Comparison of ENCODE assay signal across 10 cellular contexts in the genomic region with DNA sequence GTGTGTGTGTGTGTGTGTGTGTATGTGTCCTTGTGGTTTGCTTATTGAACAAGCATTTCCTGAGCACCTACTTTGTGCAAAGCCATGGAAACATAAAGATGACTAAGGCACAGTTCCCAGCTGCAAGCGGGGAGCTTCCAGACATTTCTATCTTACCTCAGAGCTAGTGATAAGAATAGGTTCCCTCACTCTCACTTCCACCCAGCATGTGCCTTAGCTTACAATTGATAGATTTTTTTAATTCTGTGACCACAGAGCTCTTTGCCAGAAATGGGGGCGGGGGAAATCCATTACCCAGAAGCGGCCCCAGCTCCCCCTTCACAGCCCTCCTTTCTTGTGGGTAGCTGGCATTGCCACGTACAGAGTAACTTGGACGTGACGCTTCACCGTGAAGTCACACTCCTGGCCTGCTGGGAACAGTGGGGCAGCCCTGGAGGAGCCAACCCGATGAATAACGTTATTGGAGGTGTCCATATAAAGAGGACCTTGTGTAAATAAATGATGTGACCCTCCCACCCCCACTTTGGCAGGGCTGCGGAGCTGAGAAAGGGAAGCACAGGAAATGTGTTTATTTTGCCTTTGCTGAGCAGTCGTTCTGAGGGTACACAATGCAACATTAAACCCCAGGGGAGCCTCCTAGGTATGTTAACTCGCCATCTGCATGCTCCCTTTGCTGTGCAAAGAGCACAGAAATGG.
DNase-seq lines count a peak whose midpoint lies in the region; ATAC-seq and TF ChIP-seq lines count a peak whose summit lies in the region.
"Had no signal": no experiment of that assay in that cellular context is flagged by ENCODE, and none has a peak within 500 bp of the region (broad histone marks: within the 10 kb centered on the region; RNA-seq: fewer than 3 reads in every experiment).

No MANE protein-coding gene starts in this region.

- DNase-seq in NCI-H1417 (lab: John Stamatoyannopoulos, UW) (peak; percentile 55 to 84 (median 77)), NCI-H1417 treated with DMSO at 0.1 percent for 48 hours (lab: John Stamatoyannopoulos, UW) (no peak), cardiac fibroblast (ENCODE audit: low read depth in 2 of 2) (peak; percentile 92 to 96), osteocyte (ENCODE audit: extremely low spot score, unreplicated experiment) (no peak)
- peak; percentile 86 for DNase-seq in Jurkat, Clone E6-1 (ENCODE audit: low read depth, low spot score)
- DNase-seq in stimulated activated CD4-positive, alpha-beta T cell treated with anti-CD3 and anti-CD28 coated beads, Interleukin-2, amount 100 ng/mL, for 4 hours (ENCODE audit: low read depth) = peak; percentile 74

- TF ChIP-seq CTCF in WI38 (IDR thresholded peaks at IDR 0.05; ENCODE audit: low read depth, low read length) (no peak), cardiac fibroblast (IDR thresholded peaks at IDR 0.05; ENCODE audit: low read depth, low read length) (no peak), osteocyte (IDR thresholded peaks at IDR 0.05) (no peak)

- ATAC-seq in GM19455 (IDR thresholded peaks at IDR 0.05; ENCODE audit: unreplicated experiment) = no peak

- H3K4me3 ChIP-seq in Jurkat, Clone E6-1 (ENCODE audit: low read length) = no peak overlapping the region; the same call in 1 of the 2 replicates
- H3K4me3 ChIP-seq in WI38 (ENCODE audit: low read depth, low read length) (peak overlapping the region; percentile 26), cardiac fibroblast (replicated peaks in 1 of 2; ENCODE audit: low read depth in 2 of 2, low read length in 2 of 2) (peak overlapping the region in 1 of 2 donors; percentile 2)
- H3K4me3 ChIP-seq: A549, cardiac muscle cell had no signal

- H3K9me3 Mint-ChIP-seq in osteocyte (ENCODE audit: unreplicated experiment) = peaks cover 4% of the 10 kb centered on the region

- no peak overlapping the region for H3K4me3 Mint-ChIP-seq in osteocyte (ENCODE audit: unreplicated experiment)

- no peak overlapping the region for H3K27ac Mint-ChIP-seq in osteocyte (ENCODE audit: unreplicated experiment)

- H3K4me1 Mint-ChIP-seq in osteocyte (ENCODE audit: unreplicated experiment) = peaks cover 23% of the 10 kb centered on the region

- no peaks in the 10 kb centered on the region for H3K27me3 Mint-ChIP-seq in osteocyte (ENCODE audit: unreplicated experiment)

- H3K36me3 Mint-ChIP-seq in osteocyte (ENCODE audit: unreplicated experiment) = no peaks in the 10 kb centered on the region

Comparison
In these comparisons a context has a peak if more than half of its experiments do, and no peak if none do; other contexts are left out.
1. DNase-seq: peak in NCI-H1417 (3 of 3), Jurkat, Clone E6-1 (single experiment), cardiac fibroblast (2 of 2) and stimulated activated CD4-positive, alpha-beta T cell treated with anti-CD3 and anti-CD28 coated beads, Interleukin-2, amount 100 ng/mL, for 4 hours (single experiment); none in NCI-H1417 treated with DMSO at 0.1 percent for 48 hours (single experiment) and osteocyte (single experiment).